In the genomic region with DNA sequence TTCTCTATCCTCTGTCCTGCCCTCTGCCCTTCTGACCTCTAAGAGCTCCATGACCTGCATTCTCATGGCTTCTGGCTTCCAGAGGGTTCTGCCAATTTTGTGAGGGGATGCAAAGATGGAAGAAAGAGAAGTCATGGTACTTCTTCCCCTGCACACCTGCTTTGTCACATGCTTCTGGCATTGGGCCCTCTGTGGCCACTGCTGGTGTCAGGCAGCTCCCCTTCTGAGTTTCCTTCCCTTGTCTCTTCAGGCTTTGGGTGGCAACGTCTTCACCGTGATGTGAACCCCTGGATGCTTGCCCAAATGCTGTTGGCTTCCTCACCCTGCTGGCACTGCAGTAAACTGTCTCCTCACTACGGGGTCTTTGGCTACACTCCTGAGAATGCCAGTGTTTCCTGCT, we compare ENCODE assay signal across 20 cellular contexts.
"Had no signal": no experiment of that assay in that cellular context is flagged by ENCODE, and none has a peak within 500 bp of the region (broad histone marks: within the 10 kb centered on the region; RNA-seq: fewer than 3 reads in every experiment).

No MANE protein-coding gene starts in this region.

- H3K9me3 Mint-ChIP-seq: activated naive CD4-positive, alpha-beta T cell treated with anti-CD3 and anti-CD28 coated beads, Interleukin-2, amount 10 ng/mL, durations not matched to agents 7 days and 5 days; natural killer cell had no signal

- H3K4me3 ChIP-seq: esophagus muscularis mucosa, gastrocnemius medialis, right atrium auricular region, spleen, thoracic aorta, upper lobe of left lung had no signal

- ATAC-seq: activated T-cell treated with anti-CD3 and anti-CD28 coated beads, Interleukin-2, amount 50 U/mL, for 72 hours; gastrocnemius medialis; natural killer cell had no signal

- H3K9me3 ChIP-seq: esophagus muscularis mucosa, gastrocnemius medialis, right atrium auricular region, thoracic aorta, upper lobe of left lung had no signal

- H3K27ac Mint-ChIP-seq: activated CD4-positive, alpha-beta memory T cell treated with anti-CD3 and anti-CD28 coated beads for 36 hours; activated naive CD4-positive, alpha-beta T cell treated with anti-CD3 and anti-CD28 coated beads, Interleukin-2, amount 10 ng/mL, durations not matched to agents 7 days and 5 days; natural killer cell; progenitor cell of endocrine pancreas had no signal

- H3K27me3 ChIP-seq: esophagus muscularis mucosa, gastrocnemius medialis, right atrium auricular region, spleen, upper lobe of left lung had no signal

- H3K27me3 Mint-ChIP-seq: activated CD4-positive, alpha-beta memory T cell treated with anti-CD3 and anti-CD28 coated beads for 36 hours; activated naive CD4-positive, alpha-beta T cell treated with anti-CD3 and anti-CD28 coated beads, Interleukin-2, amount 10 ng/mL, durations not matched to agents 7 days and 5 days; progenitor cell of endocrine pancreas had no signal

- H3K4me3 Mint-ChIP-seq: activated CD4-positive, alpha-beta memory T cell treated with anti-CD3 and anti-CD28 coated beads for 36 hours; activated naive CD4-positive, alpha-beta T cell treated with anti-CD3 and anti-CD28 coated beads, Interleukin-2, amount 10 ng/mL, durations not matched to agents 7 days and 5 days; activated T-cell treated with anti-CD3 and anti-CD28 coated beads, Interleukin-2, amount 50 U/mL, for 72 hours; natural killer cell had no signal

- H3K4me1 ChIP-seq: gastrocnemius medialis, right atrium auricular region, spleen had no signal

- H3K36me3 Mint-ChIP-seq: activated CD4-positive, alpha-beta memory T cell treated with anti-CD3 and anti-CD28 coated beads for 36 hours; activated naive CD4-positive, alpha-beta T cell treated with anti-CD3 and anti-CD28 coated beads, Interleukin-2, amount 10 ng/mL, durations not matched to agents 7 days and 5 days; natural killer cell had no signal

- H3K4me1 Mint-ChIP-seq: natural killer cell had no signal

- H3K27ac ChIP-seq: esophagus muscularis mucosa, gastrocnemius medialis, right atrium auricular region, spleen, thoracic aorta, upper lobe of left lung had no signal

- H3K36me3 ChIP-seq: esophagus muscularis mucosa, gastrocnemius medialis, right atrium auricular region, spleen, thoracic aorta, upper lobe of left lung had no signal

- DNase-seq: activated CD4-positive, alpha-beta memory T cell treated with anti-CD3 and anti-CD28 coated beads for 36 hours; activated CD4-positive, alpha-beta T cell treated with anti-CD3 and anti-CD28 coated beads for 48 hours; activated effector memory CD4-positive, alpha-beta T cell treated with Interleukin-2 at 50 U/mL for 16 hours; activated naive CD4-positive, alpha-beta T cell treated with anti-CD3 and anti-CD28 coated beads, Interleukin-2, amount 10 ng/mL, durations not matched to agents 7 days and 5 days; activated T-cell treated with anti-CD3 and anti-CD28 coated beads, Interleukin-2, amount 50 U/mL, for 72 hours; amygdala; effector memory CD4-positive, alpha-beta T cell; gastrocnemius medialis; hypothalamus; midbrain; natural killer cell; spleen; stimulated activated CD4-positive, alpha-beta T cell treated with anti-CD3 and anti-CD28 coated beads, Interleukin-4, amount 100 ng/mL, for 1 hour; stimulated activated naive CD4-positive, alpha-beta T cell; T-helper 1 cell; upper lobe of left lung had no signal
